30 cellular contexts compared by ENCODE assay signal in the genomic region with DNA sequence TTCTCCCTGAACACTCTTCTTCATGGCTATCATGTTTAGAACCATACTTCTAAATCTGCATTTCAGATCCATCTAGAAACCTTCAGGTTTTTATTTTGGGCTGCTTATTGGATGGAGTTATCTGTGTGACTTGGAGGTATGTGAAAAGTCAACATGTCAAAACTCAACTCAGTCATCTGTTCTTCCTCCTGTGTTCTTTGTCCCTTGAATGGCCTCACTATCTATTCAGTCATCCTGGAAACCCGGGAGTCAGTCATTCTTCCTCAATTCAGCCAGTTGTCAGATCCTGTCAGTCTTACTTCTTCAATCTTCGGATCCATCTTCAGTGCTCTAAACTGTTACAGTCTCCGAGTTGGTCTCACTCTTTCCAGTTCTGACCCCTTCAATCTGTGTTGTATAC.
"Had no signal": no experiment of that assay in that cellular context is flagged by ENCODE, and none has a peak within 500 bp of the region (broad histone marks: within the 10 kb centered on the region; RNA-seq: fewer than 3 reads in every experiment).

No MANE protein-coding gene starts in this region.

- H3K9me3 Mint-ChIP-seq: immature natural killer cell; naive thymus-derived CD8-positive, alpha-beta T cell; nephron; neural progenitor cell; stimulated activated naive B cell treated with anti-CD40 and anti-IgM and Interleukin-4, amounts not matched to agents 10 μg/mL and 1 μg/mL and 100 μg/mL, for 72 hours had no signal

- DNase-seq: hippocampal formation; immature natural killer cell; kidney; left colon; left lung; lower lobe of right lung; mammary epithelial cell; mesenchymal stem cell; naive thymus-derived CD8-positive, alpha-beta T cell; occipital lobe; psoas muscle; right lobe of liver; stimulated activated CD4-positive, alpha-beta T cell treated with anti-CD3 and anti-CD28 coated beads, Interleukin-1b, Interleukin-23, amount 100 ng/mL, for 48 hours; stimulated activated CD4-positive, alpha-beta T cell treated with anti-CD3 and anti-CD28 coated beads, Interleukin-2, amount 100 ng/mL, for 48 hours; stimulated activated CD4-positive, alpha-beta T cell treated with anti-CD3 and anti-CD28 coated beads, Interleukin-4, amount 100 ng/mL, for 4 hours; stimulated activated CD8-positive, alpha-beta memory T cell treated with anti-CD3 and anti-CD28 coated beads, Interleukin-4, amount 100 ng/mL, for 48 hours; stimulated activated naive B cell treated with anti-CD40 and anti-IgM and Interleukin-4, amounts not matched to agents 10 μg/mL and 1 μg/mL and 100 μg/mL, for 72 hours; stimulated activated naive CD8-positive, alpha-beta T cell treated with anti-CD3 and anti-CD28 coated beads, Interleukin-15, Interleukin-2, amounts not matched to agents 100 U/mL and 50 U/mL, for 24 hours; stomach; testis; thyroid gland; trophoblast cell; upper lobe of right lung had no signal

- H3K36me3 ChIP-seq: left lung, lower lobe of right lung, neural progenitor cell, neutrophil, right lobe of liver, stomach, thyroid gland, upper lobe of right lung had no signal

- H3K27ac ChIP-seq: left lung, lower lobe of right lung, neural progenitor cell, neutrophil, parathyroid adenoma, psoas muscle, right lobe of liver, stomach, testis, thyroid gland, upper lobe of right lung had no signal

- FAIRE-seq: islet of Langerhans, kidney, urothelium cell line had no signal

- H3K9me3 ChIP-seq: left lung, lower lobe of right lung, neutrophil, psoas muscle, right lobe of liver, stomach, testis, thyroid gland, upper lobe of right lung had no signal

- H3K4me3 ChIP-seq: left lung, lower lobe of right lung, neural progenitor cell, psoas muscle, right lobe of liver, smooth muscle cell, stomach, testis, thyroid gland, upper lobe of right lung had no signal

- H3K4me1 Mint-ChIP-seq: nephron, neural progenitor cell had no signal

- H3K4me3 Mint-ChIP-seq: immature natural killer cell; naive thymus-derived CD8-positive, alpha-beta T cell; nephron; neural progenitor cell; stimulated activated naive B cell treated with anti-CD40 and anti-IgM and Interleukin-4, amounts not matched to agents 10 μg/mL and 1 μg/mL and 100 μg/mL, for 72 hours had no signal

- H3K4me2 ChIP-seq: neural progenitor cell, smooth muscle cell had no signal

- H2AFZ ChIP-seq: neural progenitor cell, parathyroid adenoma had no signal

- H3K4me1 ChIP-seq: left lung, lower lobe of right lung, neural progenitor cell, parathyroid adenoma, testis, thyroid gland had no signal

- ATAC-seq: left colon; lower lobe of right lung; naive thymus-derived CD8-positive, alpha-beta T cell; psoas muscle; stimulated activated naive B cell treated with anti-CD40 and anti-IgM and Interleukin-4, amounts not matched to agents 10 μg/mL and 1 μg/mL and 100 μg/mL, for 72 hours; stimulated activated naive CD8-positive, alpha-beta T cell treated with anti-CD3 and anti-CD28 coated beads, Interleukin-15, Interleukin-2, amounts not matched to agents 100 U/mL and 50 U/mL, for 24 hours; upper lobe of right lung had no signal

- H3K27me3 ChIP-seq: left lung, neural progenitor cell, neutrophil, right lobe of liver, stomach, testis, thyroid gland, upper lobe of right lung had no signal

- H3K27ac Mint-ChIP-seq: nephron; neural progenitor cell; stimulated activated naive B cell treated with anti-CD40 and anti-IgM and Interleukin-4, amounts not matched to agents 10 μg/mL and 1 μg/mL and 100 μg/mL, for 72 hours had no signal

- H3K9ac ChIP-seq: neural progenitor cell, parathyroid adenoma had no signal

- H3K36me3 Mint-ChIP-seq: neural progenitor cell had no signal

- H3K27me3 Mint-ChIP-seq: naive thymus-derived CD8-positive, alpha-beta T cell; stimulated activated naive B cell treated with anti-CD40 and anti-IgM and Interleukin-4, amounts not matched to agents 10 μg/mL and 1 μg/mL and 100 μg/mL, for 72 hours had no signal
